In genomic region chr3:51388286-51389029, GRCh38 we compare ENCODE assay signal across 8 cellular contexts. TPM values are rescaled to one million over a fixed set of nuclear protein-coding genes. Genes with fewer than 3 reads are reported as not detected.
DNase-seq lines count a peak whose midpoint lies in the region; ATAC-seq and TF ChIP-seq lines count a peak whose summit lies in the region.

No MANE protein-coding gene starts in this region.

- no peaks in the 10 kb centered on the region for H3K9me3 Mint-ChIP-seq in HFFc6
- no peaks in the 10 kb centered on the region for H3K9me3 Mint-ChIP-seq in activated CD8-positive, alpha-beta T cell treated with anti-CD3 and anti-CD28 coated beads, Interleukin-2, amount 10 ng/mL, durations not matched to agents 7 days and 5 days (ENCODE audit: insufficient read depth)

- no peak for DNase-seq in BJ (ENCODE audit: low read depth)
- peak; percentile 22 for DNase-seq in HFFc6
- no peak for DNase-seq in activated CD8-positive, alpha-beta T cell treated with anti-CD3 and anti-CD28 coated beads, Interleukin-2, amount 10 ng/mL, durations not matched to agents 7 days and 5 days
- DNase-seq in left kidney (ENCODE audit: low read depth, low spot score) = peak; percentile 44
- no peak for DNase-seq in stimulated activated CD4-positive, alpha-beta T cell treated with anti-CD3 and anti-CD28 coated beads, Interleukin-2, amount 100 ng/mL, for 24 hours
- DNase-seq in NCI-H1105 (lab: John Stamatoyannopoulos, UW) = no peak
- DNase-seq in nucleus accumbens (lab: John Stamatoyannopoulos, UW) = no peak

- H3K27ac Mint-ChIP-seq in HFFc6 = no peak overlapping the region
- peak overlapping the region; percentile 20 for H3K27ac Mint-ChIP-seq in activated CD8-positive, alpha-beta T cell treated with anti-CD3 and anti-CD28 coated beads, Interleukin-2, amount 10 ng/mL, durations not matched to agents 7 days and 5 days

- peak; percentile 25; the same call in 1 of the 2 replicates for TF ChIP-seq CTCF in BJ (IDR thresholded peaks at IDR 0.05; ENCODE audit: insufficient read depth, low read depth, low read length)
- peak; percentile 40; the same call in 1 of the 2 replicates for TF ChIP-seq CTCF in HFFc6 (IDR thresholded peaks at IDR 0.05)

- H3K36me3 Mint-ChIP-seq in HFFc6 (ENCODE audit: low read depth) = peaks cover 45% of the 10 kb centered on the region
- H3K36me3 Mint-ChIP-seq in activated CD8-positive, alpha-beta T cell treated with anti-CD3 and anti-CD28 coated beads, Interleukin-2, amount 10 ng/mL, durations not matched to agents 7 days and 5 days (ENCODE audit: low read depth) = peaks cover 58% of the 10 kb centered on the region

- CTCF ChIA-PET in BJ (lab: Yijun Ruan, JAX) = interaction anchor here (0.6 to 3.8 kb wide), 23 partner anchors 7 to 1042 kb away, joined by 3 to 34 read pairs (median 5); partner anchors contain the start of genes DCAF1 and MAPKAPK3
- CTCF ChIA-PET in activated CD8-positive, alpha-beta T cell treated with anti-CD3 and anti-CD28 coated beads, Interleukin-2, amount 10 ng/mL, durations not matched to agents 7 days and 5 days (lab: Charles Lee) = interaction anchor here (1.0 to 8.4 kb wide), 24 partner anchors 8 to 819 kb away, joined by 3 to 106 read pairs (median 8); partner anchors contain the start of genes DCAF1, HEMK1, MAPKAPK3 and TEX264

- H3K27me3 Mint-ChIP-seq in HFFc6 (ENCODE audit: insufficient read depth) = no peaks in the 10 kb centered on the region; the same call in none of the 2 replicates
- no peaks in the 10 kb centered on the region for H3K27me3 Mint-ChIP-seq in activated CD8-positive, alpha-beta T cell treated with anti-CD3 and anti-CD28 coated beads, Interleukin-2, amount 10 ng/mL, durations not matched to agents 7 days and 5 days (ENCODE audit: low read depth)

- no peak for ATAC-seq in activated CD8-positive, alpha-beta T cell treated with anti-CD3 and anti-CD28 coated beads, Interleukin-2, amount 10 ng/mL, durations not matched to agents 7 days and 5 days
- no peak for ATAC-seq in activated CD4-positive, CD25-positive, alpha-beta regulatory T cell treated with anti-CD3 and anti-CD28 coated beads, Interleukin-2, amount 50 U/mL, for 24 hours

- H3K36me3 ChIP-seq in BJ (ENCODE audit: control insufficient read depth, insufficient read depth, low read length) = peaks cover 12% of the 10 kb centered on the region

- no peak overlapping the region for H3K4me3 ChIP-seq in BJ (ENCODE audit: low read depth, low read length)

- peaks cover 58% of the 10 kb centered on the region for H3K4me1 Mint-ChIP-seq in HFFc6 (ENCODE audit: low read depth)
- peaks cover 69% of the 10 kb centered on the region for H3K4me1 Mint-ChIP-seq in activated CD8-positive, alpha-beta T cell treated with anti-CD3 and anti-CD28 coated beads, Interleukin-2, amount 10 ng/mL, durations not matched to agents 7 days and 5 days (ENCODE audit: low read depth)

- H3K27me3 ChIP-seq in BJ (ENCODE audit: control insufficient read depth, insufficient read depth, low read length) = no peaks in the 10 kb centered on the region

- POLR2A ChIA-PET in BJ (lab: Charles Lee) = no interaction called here
- POLR2A ChIA-PET in activated CD8-positive, alpha-beta T cell treated with anti-CD3 and anti-CD28 coated beads, Interleukin-2, amount 10 ng/mL, durations not matched to agents 7 days and 5 days (lab: Charles Lee) = no interaction called here

- H3K4me3 Mint-ChIP-seq in HFFc6 = no peak overlapping the region
- peak overlapping the region; percentile 9 for H3K4me3 Mint-ChIP-seq in activated CD8-positive, alpha-beta T cell treated with anti-CD3 and anti-CD28 coated beads, Interleukin-2, amount 10 ng/mL, durations not matched to agents 7 days and 5 days

RNA-seq across cellular contexts. Expression of gene RBM15B, which starts 2.6 kb away (rescaled TPM):
- polyA plus RNA-seq in BJ (2011; rRNA removed) = 8.4 and 11.9 TPM in 2 replicates
- polyA minus RNA-seq in BJ (2011; rRNA and poly(A)+ RNA removed) = 13.8 and 18.5 TPM in 2 replicates
- 10 to 100 TPM; 25.8 to 30.6 (median 29.2) TPM for total RNA-seq in HFFc6 (2021; fragmentation: NEBNext Ultra II Directional; extraction: Animal tissue kit (Norgen Biotek cat#: 25700))
- total RNA-seq in activated CD8-positive, alpha-beta T cell treated with anti-CD3 and anti-CD28 coated beads, Interleukin-2, amount 10 ng/mL, durations not matched to agents 7 days and 5 days = 10 to 100 TPM; 30.7 to 30.8 TPM

RNA-seq across cellular contexts. Expression of gene MANF, which starts 3.4 kb away (rescaled TPM):
- polyA plus RNA-seq in BJ (2011; rRNA removed) = 21.5 and 58.1 TPM in 2 replicates
- polyA minus RNA-seq in BJ (2011; rRNA and poly(A)+ RNA removed) = 5.8 and 7.3 TPM in 2 replicates
- total RNA-seq in HFFc6 (2021; fragmentation: NEBNext Ultra II Directional; extraction: Animal tissue kit (Norgen Biotek cat#: 25700)) = 100 to 1,000 TPM; 157 to 196 (median 179) TPM
- total RNA-seq in activated CD8-positive, alpha-beta T cell treated with anti-CD3 and anti-CD28 coated beads, Interleukin-2, amount 10 ng/mL, durations not matched to agents 7 days and 5 days = 100 to 1,000 TPM; 136 to 140 TPM

Comparison
In these comparisons a context has a peak if more than half of its experiments do, and no peak if none do; other contexts are left out.
1. DNase-seq: peak in HFFc6 (single experiment) and left kidney (single experiment); none in BJ (single experiment), activated CD8-positive, alpha-beta T cell treated with anti-CD3 and anti-CD28 coated beads, Interleukin-2, amount 10 ng/mL, durations not matched to agents 7 days and 5 days (single experiment), stimulated activated CD4-positive, alpha-beta T cell treated with anti-CD3 and anti-CD28 coated beads, Interleukin-2, amount 100 ng/mL, for 24 hours (0 of 2), NCI-H1105 (single experiment) and nucleus accumbens (0 of 56).